8 cellular contexts compared by ENCODE assay signal in the genomic region with DNA sequence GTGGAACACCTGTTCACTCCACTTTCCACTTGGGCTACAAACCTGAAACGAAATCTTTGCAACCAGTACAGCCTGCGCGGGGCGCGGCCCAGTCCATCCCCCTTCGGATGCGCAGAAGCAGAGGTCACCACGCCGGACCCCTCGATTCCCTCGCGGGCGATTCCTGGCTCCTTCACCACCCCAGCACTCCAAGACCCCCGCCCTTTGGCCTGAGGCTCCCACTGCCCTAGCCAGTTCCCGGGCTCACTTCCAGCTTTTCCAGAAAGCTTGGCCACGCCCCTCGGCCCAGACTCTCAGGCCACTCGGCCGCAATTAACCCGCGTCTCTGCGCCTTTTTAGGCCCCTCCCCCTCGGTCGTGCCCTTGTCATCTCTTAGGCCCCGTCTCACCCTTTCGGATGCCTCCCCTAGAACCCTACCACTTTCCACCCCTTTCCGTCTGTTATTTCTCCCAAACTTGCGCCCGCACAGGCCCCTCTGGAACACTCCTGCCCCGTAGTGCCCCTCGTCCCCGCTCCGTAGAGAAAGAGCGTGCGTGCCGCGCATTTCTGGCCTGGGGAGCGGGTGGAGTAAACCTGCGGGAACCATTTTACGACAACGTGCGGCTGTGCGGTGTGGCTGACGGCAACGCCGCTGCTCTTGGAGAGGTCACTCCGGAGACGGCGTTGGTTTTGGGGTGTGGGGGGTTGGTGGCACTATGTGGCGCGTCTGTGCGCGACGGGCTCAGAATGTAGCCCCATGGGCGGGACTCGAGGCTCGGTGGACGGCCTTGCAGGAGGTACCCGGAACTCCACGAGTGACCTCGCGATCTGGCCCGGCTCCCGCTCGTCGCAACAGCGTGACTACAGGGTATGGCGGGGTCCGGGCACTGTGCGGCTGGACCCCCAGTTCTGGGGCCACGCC. TPM values are rescaled to one million over a fixed set of nuclear protein-coding genes. Genes with fewer than 3 reads are reported as not detected.
A peak's percentile ranks its signal among the peaks of the same experiment; 100 is the strongest.
DNase-seq lines count a peak whose midpoint lies in the region; ATAC-seq and TF ChIP-seq lines count a peak whose summit lies in the region.

A gene (plus strand): TSS at position 631 of the 901 bp plus-strand sequence. CDS start 65 bp downstream, at position 696.

- intact Hi-C loops in activated T-helper 2 cell treated with anti-CD3 and anti-CD28 coated beads, Interferon-gamma antibody, Interleukin-2, Interleukin-4, amounts not matched to agents 10 μg/mL and 5 μg/mL and 100 μg/mL, durations not matched to agents 14 hours and 24 hours and 36 hours (cut with micrococcal nuclease): loop anchor here (1.0 to 2.0 kb wide), 5 partner anchors 32 to 146 kb away; a partner anchor contains a TSS
- intact Hi-C loops in stomach (cut with DNase I; ENCODE audit: low total_unique reads): no loop called here

- H3K4me1 ChIP-seq in RWPE2 (ENCODE audit: insufficient read depth, poor library complexity, severe bottlenecking) (peaks cover 4% of the 10 kb centered on the region), stomach (peaks cover 10 to 37% (median 22%) of the 10 kb centered on the region in 4 donors)

- H3K36me3 ChIP-seq in RWPE2 (ENCODE audit: low read depth): peaks cover 29% of the 10 kb centered on the region
- H3K36me3 ChIP-seq in stomach: peaks cover 19 to 41% (median 36%) of the 10 kb centered on the region in 4 donors

- H3K27me3 Mint-ChIP-seq in activated T-helper 2 cell treated with anti-CD3 and anti-CD28 coated beads, Interferon-gamma antibody, Interleukin-2, Interleukin-4, amounts not matched to agents 10 μg/mL and 5 μg/mL and 100 μg/mL, durations not matched to agents 14 hours and 24 hours and 36 hours (ENCODE audit: low read depth): no peaks in the 10 kb centered on the region
- peaks cover 3% of the 10 kb centered on the region for H3K27me3 Mint-ChIP-seq in nephron progenitor cell (ENCODE audit: low read depth, poor library complexity)

- H3K9me3 ChIP-seq in RWPE2 (ENCODE audit: severe bottlenecking) (no peaks in the 10 kb centered on the region), stomach (no peaks in the 10 kb centered on the region)

- peak within 1 kb of the TSS; percentile 99 for H3K4me3 Mint-ChIP-seq in activated T-helper 2 cell treated with anti-CD3 and anti-CD28 coated beads, Interferon-gamma antibody, Interleukin-2, Interleukin-4, amounts not matched to agents 10 μg/mL and 5 μg/mL and 100 μg/mL, durations not matched to agents 14 hours and 24 hours and 36 hours (ENCODE audit: low read depth)
- peak within 1 kb of the TSS; percentile 99 for H3K4me3 Mint-ChIP-seq in nephron progenitor cell

- H3K4me3 ChIP-seq in LNCaP clone FGC (ENCODE audit: low read depth, low read length) (peak within 1 kb of the TSS; percentile 70), RWPE2 (ENCODE audit: severe bottlenecking) (peak within 1 kb of the TSS; percentile 75), stomach (peak within 1 kb of the TSS; percentile 76 to 94 (median 83))

- H3K27me3 ChIP-seq in RWPE2 (ENCODE audit: insufficient read depth, poor library complexity, severe bottlenecking): no peaks in the 10 kb centered on the region
- no peaks in the 10 kb centered on the region for H3K27me3 ChIP-seq in stomach

- WGBS in stomach, 5 donors: 0 to 1% (median 1%) methylated on average over 29 to 71 of the region's 71 CpGs

- H3K4me1 Mint-ChIP-seq in activated T-helper 2 cell treated with anti-CD3 and anti-CD28 coated beads, Interferon-gamma antibody, Interleukin-2, Interleukin-4, amounts not matched to agents 10 μg/mL and 5 μg/mL and 100 μg/mL, durations not matched to agents 14 hours and 24 hours and 36 hours (ENCODE audit: low read depth): peaks cover 13% of the 10 kb centered on the region
- peaks cover 37% of the 10 kb centered on the region for H3K4me1 Mint-ChIP-seq in nephron progenitor cell

- H3K9me3 Mint-ChIP-seq in activated T-helper 2 cell treated with anti-CD3 and anti-CD28 coated beads, Interferon-gamma antibody, Interleukin-2, Interleukin-4, amounts not matched to agents 10 μg/mL and 5 μg/mL and 100 μg/mL, durations not matched to agents 14 hours and 24 hours and 36 hours: no peaks in the 10 kb centered on the region
- H3K9me3 Mint-ChIP-seq in nephron progenitor cell: peaks cover 3% of the 10 kb centered on the region

- TF ChIP-seq POLR2A in stomach (IDR thresholded peaks at IDR 0.05): peak in 1 of 4 donors; percentile 15

- no peak for TF ChIP-seq CTCF in LNCaP clone FGC (IDR thresholded peaks at IDR 0.05; ENCODE audit: control insufficient read depth, extremely low read depth, insufficient read depth)
- TF ChIP-seq CTCF in RWPE2 (IDR thresholded peaks at IDR 0.05; ENCODE audit: poor library complexity, severe bottlenecking): no peak
- TF ChIP-seq CTCF in nephron progenitor cell (IDR thresholded peaks at IDR 0.05): no peak
- TF ChIP-seq CTCF in stomach (IDR thresholded peaks at IDR 0.05): no peak

- no peak for TF ChIP-seq EP300 in stomach (IDR thresholded peaks at IDR 0.05)

- H3K27ac ChIP-seq in RWPE2 (ENCODE audit: poor library complexity, severe bottlenecking) (peak within 1 kb of the TSS; percentile 56), stomach (peak within 1 kb of the TSS; percentile 82 to 96 (median 93))

- peak; percentile 79 for DNase-seq in EL
- peak; percentile 10 for DNase-seq in GOT3 (lab: John Stamatoyannopoulos, UW)
- peak; percentile 69 for DNase-seq in LNCaP clone FGC (ENCODE audit: low read depth)
- peak; percentile 85 for DNase-seq in RWPE2 (ENCODE audit: low spot score)
- peak; percentile 86 for DNase-seq in activated T-helper 2 cell treated with anti-CD3 and anti-CD28 coated beads, Interferon-gamma antibody, Interleukin-2, Interleukin-4, amounts not matched to agents 10 μg/mL and 5 μg/mL and 100 μg/mL, durations not matched to agents 14 hours and 24 hours and 36 hours (ENCODE audit: low spot score)
- peak; percentile 35 for DNase-seq in fibroblast of the conjunctiva (ENCODE audit: low read depth)
- DNase-seq in nephron progenitor cell: peak; percentile 96
- peak; percentile 88 for DNase-seq in stomach

- ATAC-seq in RWPE2 (ENCODE audit: low read depth): peak; percentile 87

- H3K27ac Mint-ChIP-seq in activated T-helper 2 cell treated with anti-CD3 and anti-CD28 coated beads, Interferon-gamma antibody, Interleukin-2, Interleukin-4, amounts not matched to agents 10 μg/mL and 5 μg/mL and 100 μg/mL, durations not matched to agents 14 hours and 24 hours and 36 hours: peak within 1 kb of the TSS; percentile 99
- peak within 1 kb of the TSS; percentile 99 for H3K27ac Mint-ChIP-seq in nephron progenitor cell

- peaks cover 41% of the 10 kb centered on the region for H3K36me3 Mint-ChIP-seq in activated T-helper 2 cell treated with anti-CD3 and anti-CD28 coated beads, Interferon-gamma antibody, Interleukin-2, Interleukin-4, amounts not matched to agents 10 μg/mL and 5 μg/mL and 100 μg/mL, durations not matched to agents 14 hours and 24 hours and 36 hours (ENCODE audit: low read depth)
- H3K36me3 Mint-ChIP-seq in nephron progenitor cell (ENCODE audit: low read depth): peaks cover 45% of the 10 kb centered on the region

RNA-seq across cellular contexts. Expression of the gene that starts here (rescaled TPM):
- 47.2 and 47.3 TPM in 2 replicates for total RNA-seq in activated T-helper 2 cell treated with anti-CD3 and anti-CD28 coated beads, Interferon-gamma antibody, Interleukin-2, Interleukin-4, amounts not matched to agents 10 μg/mL and 5 μg/mL and 100 μg/mL, durations not matched to agents 14 hours and 24 hours and 36 hours
- total RNA-seq in stomach: 10 to 100 TPM in 4 of 5 donors, 1 to 10 TPM in 1; 1.2 to 36.5 (median 13.9) TPM
- 10 to 100 TPM; 10.2 to 17.5 (median 14.7) TPM for polyA plus RNA-seq in stomach

Comparison
In these comparisons a context has a peak if more than half of its experiments do, and no peak if none do; other contexts are left out.
1. Peak in every context shown above with its lines: DNase-seq, ATAC-seq, H3K4me3 ChIP-seq and H3K27ac ChIP-seq.
2. DNase-seq: peak in every context shown above with its lines; median percentile 96 in nephron progenitor cell; 88 in stomach; 86 in activated T-helper 2 cell treated with anti-CD3 and anti-CD28 coated beads, Interferon-gamma antibody, Interleukin-2, Interleukin-4, amounts not matched to agents 10 μg/mL and 5 μg/mL and 100 μg/mL, durations not matched to agents 14 hours and 24 hours and 36 hours; 85 in RWPE2; 79 in EL; 69 in LNCaP clone FGC; 35 in fibroblast of the conjunctiva; 10 in GOT3.